ENCODE assay signal across 11 cellular contexts in genomic region chr16:21064203-21064602, GRCh38.
"Had no signal": no experiment of that assay in that cellular context is flagged by ENCODE, and none has a peak within 500 bp of the region (broad histone marks: within the 10 kb centered on the region; RNA-seq: fewer than 3 reads in every experiment).

No MANE protein-coding gene starts in this region.

- H3K27ac ChIP-seq: GM23248 had no signal

- DNase-seq: GM23248, GOT3, H7, H9, HCEC 1CT, HFFc6 had no signal

- H3K4me3 ChIP-seq: GM23248, GM23338, HAP-1 had no signal

- H3K9ac ChIP-seq: GM23248 had no signal

- H2AFZ ChIP-seq: GM23248, GM23338 had no signal

- H3K36me3 ChIP-seq: HAP-1 had no signal

- H3K4me2 ChIP-seq: GM23338 had no signal

- H3K4me1 ChIP-seq: HAP-1 had no signal

- H3K9me3 ChIP-seq: HAP-1 had no signal

- ATAC-seq: GM23338, HCT116 had no signal

- FAIRE-seq: H1, H54 had no signal
